9 cellular contexts compared by ENCODE assay signal in genomic region chr16:47574091-47575054, GRCh38.
DNase-seq lines count a peak whose midpoint lies in the region; ATAC-seq and TF ChIP-seq lines count a peak whose summit lies in the region.
"Had no signal": no experiment of that assay in that cellular context is flagged by ENCODE, and none has a peak within 500 bp of the region (broad histone marks: within the 10 kb centered on the region; RNA-seq: fewer than 3 reads in every experiment).

No MANE protein-coding gene starts in this region.

- WGBS in upper lobe of left lung, 2 donors, result 71 to 88% methylated on average over 5 of the region's 5 CpGs

- TF ChIP-seq CTCF in MCF 10A (IDR thresholded peaks at IDR 0.05; ENCODE audit: unreplicated experiment) (no peak), breast epithelium (IDR thresholded peaks at IDR 0.05) (no peak), OCI-LY7 (conservative IDR thresholded peaks at IDR 0.05; ENCODE audit: low read length) (no peak), upper lobe of left lung (IDR thresholded peaks at IDR 0.05) (no peak)

- H3K27me3 Mint-ChIP-seq in MCF 10A (ENCODE audit: insufficient read depth, unreplicated experiment), result no peaks in the 10 kb centered on the region

- no peak overlapping the region for H3K4me2 ChIP-seq in OCI-LY7 (ENCODE audit: low read length)

- TF ChIP-seq EP300 in upper lobe of left lung (IDR thresholded peaks at IDR 0.05), result no peak

- DNase-seq in MCF 10A (ENCODE audit: unreplicated experiment) (peak; percentile 98), breast epithelium (ENCODE audit: low spot score in 2 of 2) (no peak), OCI-LY7 (ENCODE audit: low spot score) (peak; percentile 10), fibroblast of gingiva (ENCODE audit: low read depth) (peak; percentile 35), upper lobe of left lung (no peak), NCI-H187 (lab: John Stamatoyannopoulos, UW) (no peak), occipital lobe (lab: John Stamatoyannopoulos, UW) (no peak)

- H3K27me3 ChIP-seq in breast epithelium (no peaks in the 10 kb centered on the region), upper lobe of left lung (no peaks in the 10 kb centered on the region)

- no peaks in the 10 kb centered on the region for H3K9me3 Mint-ChIP-seq in MCF 10A (ENCODE audit: unreplicated experiment)

- no peak overlapping the region for H3K4me3 ChIP-seq in breast epithelium
- H3K4me3 ChIP-seq in OCI-LY7 (ENCODE audit: low read depth, low read length, poor library complexity, severe bottlenecking), result no peak overlapping the region
- no peak overlapping the region for H3K4me3 ChIP-seq in upper lobe of left lung

- no peak overlapping the region for H3K27ac ChIP-seq in breast epithelium
- H3K27ac ChIP-seq in OCI-LY7 (ENCODE audit: low read depth, low read length, poor library complexity, severe bottlenecking), result no peak overlapping the region
- no peak overlapping the region for H3K27ac ChIP-seq in upper lobe of left lung
- H3K27ac ChIP-seq: VCaP had no signal

- ATAC-seq in HG03175 (IDR thresholded peaks at IDR 0.05; ENCODE audit: unreplicated experiment) (no peak), upper lobe of left lung (ENCODE audit: low FRiP score in 2 of 2) (no peak)

- POLR2A ChIA-PET in MCF 10A (lab: Yijun Ruan, JAX) (interaction anchor here (1.0 to 2.0 kb wide), 2 partner anchors 12 to 114 kb away, joined by 5 to 8 read pairs; partner anchors contain the start of genes ITFG1 and PHKB), OCI-LY7 (lab: Charles Lee) (interaction anchor here (0.9 to 1.3 kb wide), 4 partner anchors 10 to 105 kb away, joined by 3 to 8 read pairs (median 3); no protein-coding TSS in a partner anchor)

- intact Hi-C loops in MCF 10A (cut with micrococcal nuclease), result loop anchor here (10.0 kb wide), 1 partner anchor 430 kb away; the partner anchor contains the start of gene NETO2
- intact Hi-C loops in breast epithelium (cut with DNase I; ENCODE audit: low total_unique reads), result no loop called here
- intact Hi-C loops in OCI-LY7 (cut with micrococcal nuclease; ENCODE audit: unreplicated experiment), result no loop called here

- H3K79me2 ChIP-seq in OCI-LY7 (ENCODE audit: insufficient read depth, low read depth, low read length), result no peaks in the 10 kb centered on the region

- H3K9me3 ChIP-seq in breast epithelium, result no peaks in the 10 kb centered on the region
- no peaks in the 10 kb centered on the region for H3K9me3 ChIP-seq in OCI-LY7 (ENCODE audit: low read length)
- no peaks in the 10 kb centered on the region for H3K9me3 ChIP-seq in upper lobe of left lung

- no peaks in the 10 kb centered on the region for H3K9me2 ChIP-seq in OCI-LY7 (ENCODE audit: insufficient read depth, low read length)

- H3K36me3 Mint-ChIP-seq in MCF 10A (ENCODE audit: insufficient read depth, unreplicated experiment), result no peaks in the 10 kb centered on the region

- H3K36me3 ChIP-seq in breast epithelium (no peaks in the 10 kb centered on the region), OCI-LY7 (ENCODE audit: insufficient read depth, low read length) (peaks cover 30% of the 10 kb centered on the region), upper lobe of left lung (no peaks in the 10 kb centered on the region)

- no peaks in the 10 kb centered on the region for H3K4me1 ChIP-seq in breast epithelium
- H3K4me1 ChIP-seq in OCI-LY7 (ENCODE audit: insufficient read depth, low read length, poor library complexity, severe bottlenecking), result peaks cover 10% of the 10 kb centered on the region
- no peaks in the 10 kb centered on the region for H3K4me1 ChIP-seq in upper lobe of left lung

- H3K4me1 Mint-ChIP-seq in MCF 10A (ENCODE audit: insufficient read depth, unreplicated experiment), result peaks cover 13% of the 10 kb centered on the region

- peak overlapping the region; percentile 80 for H3K27ac Mint-ChIP-seq in MCF 10A (ENCODE audit: low read depth, unreplicated experiment)

- TF ChIP-seq POLR2A in breast epithelium (IDR thresholded peaks at IDR 0.05) (no peak), upper lobe of left lung (IDR thresholded peaks at IDR 0.05) (no peak)

- no peak overlapping the region for H2AFZ ChIP-seq in OCI-LY7 (ENCODE audit: low read length)

- CTCF ChIA-PET in MCF 10A (lab: Yijun Ruan, JAX), result no interaction called here
- CTCF ChIA-PET in OCI-LY7 (lab: Charles Lee; ENCODE audit: unreplicated experiment), result no interaction called here

- BruUV-seq in MCF 10A (replicated peaks; lab: Mats Ljungman, UMichigan) (TSS peak; percentile 81), OCI-LY7 (replicated peaks; lab: Mats Ljungman, UMichigan) (no TSS peak)

- peak overlapping the region; percentile 68 for H3K4me3 Mint-ChIP-seq in MCF 10A (ENCODE audit: unreplicated experiment)

- H4K20me1 ChIP-seq in OCI-LY7 (ENCODE audit: insufficient read depth, low read length), result no peaks in the 10 kb centered on the region

Comparison
In these comparisons a context has a peak if more than half of its experiments do, and no peak if none do; other contexts are left out.
1. DNase-seq: peak in MCF 10A (single experiment), OCI-LY7 (single experiment) and fibroblast of gingiva (single experiment); none in breast epithelium (0 of 2), upper lobe of left lung (0 of 2), NCI-H187 (0 of 2) and occipital lobe (single experiment).